ENCODE assay signal across 20 cellular contexts in genomic region chr2:7027961-7028655, GRCh38.
DNase-seq lines count a peak whose midpoint lies in the region; ATAC-seq and TF ChIP-seq lines count a peak whose summit lies in the region.
"Had no signal": no experiment of that assay in that cellular context is flagged by ENCODE, and none has a peak within 500 bp of the region (broad histone marks: within the 10 kb centered on the region; RNA-seq: fewer than 3 reads in every experiment).

No MANE protein-coding gene starts in this region.

- peaks cover 4% of the 10 kb centered on the region for H3K4me1 ChIP-seq in colonic mucosa

- H3K9ac ChIP-seq in colonic mucosa (ENCODE audit: low read depth in 2 of 2, low read length in 2 of 2) = no peak overlapping the region

- intact Hi-C loops in colonic mucosa (cut with DNase I) = loop anchor here (5.0 kb wide), 1 partner anchor 116 kb away; no protein-coding TSS in a partner anchor

- peak overlapping the region; percentile 19 for H3K27ac Mint-ChIP-seq in activated naive CD4-positive, alpha-beta T cell treated with anti-CD3 and anti-CD28 coated beads, Interleukin-2, amount 50 U/mL, for 24 hours
- H3K27ac Mint-ChIP-seq in activated T-helper 17 cell treated with anti-CD3 and anti-CD28 coated beads, Interleukin-2, amount 50 U/mL, for 72 hours = peak overlapping the region; percentile 21
- peak overlapping the region; percentile 22 for H3K27ac Mint-ChIP-seq in nephron progenitor cell
- H3K27ac Mint-ChIP-seq: activated T-helper 2 cell treated with anti-CD3 and anti-CD28 coated beads, Interferon-gamma antibody, Interleukin-2, Interleukin-4, amounts not matched to agents 10 μg/mL and 5 μg/mL and 100 μg/mL, durations not matched to agents 14 hours and 24 hours and 36 hours had no signal

- no peak for ATAC-seq in activated T-helper 17 cell treated with anti-CD3 and anti-CD28 coated beads, Interleukin-2, amount 50 U/mL, for 72 hours (replicated peaks)
- ATAC-seq in GM19035 (IDR thresholded peaks at IDR 0.05; ENCODE audit: unreplicated experiment) (no peak), HG02970 (IDR thresholded peaks at IDR 0.05; ENCODE audit: low FRiP score, unreplicated experiment) (no peak)
- ATAC-seq: left lobe of liver; stimulated activated naive CD8-positive, alpha-beta T cell treated with anti-CD3 and anti-CD28 coated beads, Interleukin-15, amount 100 ng/mL, for 72 hours; T-cell had no signal

- H3K4me3 Mint-ChIP-seq in activated naive CD4-positive, alpha-beta T cell treated with anti-CD3 and anti-CD28 coated beads, Interleukin-2, amount 50 U/mL, for 24 hours = no peak overlapping the region
- no peak overlapping the region for H3K4me3 Mint-ChIP-seq in activated T-helper 17 cell treated with anti-CD3 and anti-CD28 coated beads, Interleukin-2, amount 50 U/mL, for 72 hours
- H3K4me3 Mint-ChIP-seq in nephron progenitor cell = peak overlapping the region; percentile 52
- H3K4me3 Mint-ChIP-seq: stimulated activated naive CD8-positive, alpha-beta T cell treated with anti-CD3 and anti-CD28 coated beads, Interleukin-15, amount 100 ng/mL, for 72 hours; T-cell had no signal

- TF ChIP-seq CTCF in nephron progenitor cell (IDR thresholded peaks at IDR 0.05) = no peak
- no peak for TF ChIP-seq CTCF in colonic mucosa (IDR thresholded peaks at IDR 0.05)

- H3K9me3 ChIP-seq in colonic mucosa = no peaks in the 10 kb centered on the region
- H3K9me3 ChIP-seq: adrenal gland, Peyer's patch had no signal

- no peaks in the 10 kb centered on the region for H3K27me3 ChIP-seq in colonic mucosa
- H3K27me3 ChIP-seq: adrenal gland, Peyer's patch had no signal

- H3K27me3 Mint-ChIP-seq in activated naive CD4-positive, alpha-beta T cell treated with anti-CD3 and anti-CD28 coated beads, Interleukin-2, amount 50 U/mL, for 24 hours = no peaks in the 10 kb centered on the region
- H3K27me3 Mint-ChIP-seq in activated T-helper 17 cell treated with anti-CD3 and anti-CD28 coated beads, Interleukin-2, amount 50 U/mL, for 72 hours = no peaks in the 10 kb centered on the region
- H3K27me3 Mint-ChIP-seq in nephron progenitor cell (ENCODE audit: low read depth, poor library complexity) = no peaks in the 10 kb centered on the region
- H3K27me3 Mint-ChIP-seq: stimulated activated naive CD8-positive, alpha-beta T cell treated with anti-CD3 and anti-CD28 coated beads, Interleukin-15, amount 100 ng/mL, for 72 hours; T-cell had no signal

- peaks cover 17% of the 10 kb centered on the region for H3K4me1 Mint-ChIP-seq in activated naive CD4-positive, alpha-beta T cell treated with anti-CD3 and anti-CD28 coated beads, Interleukin-2, amount 50 U/mL, for 24 hours
- peaks cover 11% of the 10 kb centered on the region for H3K4me1 Mint-ChIP-seq in activated T-helper 17 cell treated with anti-CD3 and anti-CD28 coated beads, Interleukin-2, amount 50 U/mL, for 72 hours
- H3K4me1 Mint-ChIP-seq in nephron progenitor cell = peaks cover 71% of the 10 kb centered on the region

- H3K9me3 Mint-ChIP-seq in activated naive CD4-positive, alpha-beta T cell treated with anti-CD3 and anti-CD28 coated beads, Interleukin-2, amount 50 U/mL, for 24 hours = no peaks in the 10 kb centered on the region
- no peaks in the 10 kb centered on the region for H3K9me3 Mint-ChIP-seq in activated T-helper 17 cell treated with anti-CD3 and anti-CD28 coated beads, Interleukin-2, amount 50 U/mL, for 72 hours
- no peaks in the 10 kb centered on the region for H3K9me3 Mint-ChIP-seq in nephron progenitor cell
- H3K9me3 Mint-ChIP-seq: activated T-helper 2 cell treated with anti-CD3 and anti-CD28 coated beads, Interferon-gamma antibody, Interleukin-2, Interleukin-4, amounts not matched to agents 10 μg/mL and 5 μg/mL and 100 μg/mL, durations not matched to agents 14 hours and 24 hours and 36 hours; stimulated activated naive CD8-positive, alpha-beta T cell treated with anti-CD3 and anti-CD28 coated beads, Interleukin-15, amount 100 ng/mL, for 72 hours; T-cell had no signal

- DNase-seq in activated naive CD4-positive, alpha-beta T cell (lab: John Stamatoyannopoulos, UW) = no peak
- DNase-seq in nephron progenitor cell = no peak
- no peak for DNase-seq in substantia nigra (lab: John Stamatoyannopoulos, UW)
- DNase-seq in colonic mucosa = no peak
- DNase-seq: IMR-90; NCI-H524; NK-92 treated with Interleukin-12 subunit alpha and Interleukin-12 subunit beta, amount 100 ng/mL, for 24 hours; Peyer's patch; stimulated activated CD4-positive, alpha-beta T cell treated with anti-CD3 and anti-CD28 coated beads, Interleukin-12 subunit alpha, Interleukin-12 subunit beta, amount 100 ng/mL, for 4 hours; stimulated activated CD4-positive, alpha-beta T cell treated with anti-CD3 and anti-CD28 coated beads, Interleukin-4, amount 100 ng/mL, for 4 hours; stimulated activated naive CD8-positive, alpha-beta T cell treated with anti-CD3 and anti-CD28 coated beads, Interleukin-15, amount 100 ng/mL, for 72 hours; T-cell; trophoblast cell had no signal

- no peak overlapping the region for H3K4me3 ChIP-seq in colonic mucosa
- H3K4me3 ChIP-seq: adrenal gland, Peyer's patch had no signal

- H3K36me3 ChIP-seq in colonic mucosa = no peaks in the 10 kb centered on the region

- H3K27ac ChIP-seq in substantia nigra (ENCODE audit: low read depth, low read length, poor library complexity, severe bottlenecking) = peak overlapping the region; percentile 44
- no peak overlapping the region for H3K27ac ChIP-seq in colonic mucosa
- H3K27ac ChIP-seq: Peyer's patch had no signal

- H3K36me3 Mint-ChIP-seq in activated naive CD4-positive, alpha-beta T cell treated with anti-CD3 and anti-CD28 coated beads, Interleukin-2, amount 50 U/mL, for 24 hours = peaks cover 15% of the 10 kb centered on the region
- peaks cover 74% of the 10 kb centered on the region for H3K36me3 Mint-ChIP-seq in activated T-helper 17 cell treated with anti-CD3 and anti-CD28 coated beads, Interleukin-2, amount 50 U/mL, for 72 hours (ENCODE audit: low read depth)
- peaks cover 66% of the 10 kb centered on the region for H3K36me3 Mint-ChIP-seq in nephron progenitor cell (ENCODE audit: low read depth)
